ENCODE assay signal across 23 cellular contexts in the genomic region with DNA sequence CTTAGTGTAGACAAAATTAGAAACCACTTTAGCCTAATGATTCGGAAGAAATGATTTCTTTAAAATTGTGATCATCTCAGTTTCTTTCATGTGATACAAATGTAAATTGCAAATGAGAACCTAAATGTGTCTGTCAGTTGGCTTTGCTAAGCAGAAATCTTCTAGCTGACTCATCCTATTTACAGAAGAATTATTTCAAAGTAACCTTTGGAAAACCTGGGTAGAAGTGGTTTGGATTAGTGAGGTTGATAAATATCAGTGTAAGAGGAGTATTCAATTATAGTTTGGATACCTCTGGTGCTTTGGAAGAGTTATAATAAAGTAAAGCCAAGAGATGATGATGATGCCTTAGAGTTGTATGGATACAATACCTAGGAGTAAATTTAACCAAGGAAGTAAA.
"Had no signal": no experiment of that assay in that cellular context is flagged by ENCODE, and none has a peak within 500 bp of the region (broad histone marks: within the 10 kb centered on the region; RNA-seq: fewer than 3 reads in every experiment).

No MANE protein-coding gene starts in this region.

- ATAC-seq: activated CD8-positive, alpha-beta memory T cell treated with anti-CD3 and anti-CD28 coated beads, Interleukin-2, amount 10 ng/mL, durations not matched to agents 7 days and 5 days; activated CD8-positive, alpha-beta T cell treated with anti-CD3 and anti-CD28 coated beads, Interleukin-2, amount 10 ng/mL, durations not matched to agents 7 days and 5 days; activated naive CD8-positive, alpha-beta T cell treated with anti-CD3 and anti-CD28 coated beads, Interleukin-2, amount 50 U/mL, for 24 hours; body of pancreas; gastrocnemius medialis; stimulated activated naive CD8-positive, alpha-beta T cell treated with anti-CD3 and anti-CD28 coated beads, Interleukin-15, Interleukin-2, amounts not matched to agents 100 U/mL and 50 U/mL, for 24 hours; WTC11 had no signal

- H3K4me1 ChIP-seq: body of pancreas, gastrocnemius medialis, right lobe of liver had no signal

- H3K27me3 ChIP-seq: body of pancreas, cardiac muscle cell, dorsolateral prefrontal cortex, gastrocnemius medialis, neutrophil, right lobe of liver had no signal

- H3K4me3 ChIP-seq: body of pancreas, cardiac muscle cell, coronary artery, dorsolateral prefrontal cortex, gastrocnemius medialis, right lobe of liver, thoracic aorta had no signal

- DNase-seq: activated CD8-positive, alpha-beta memory T cell treated with anti-CD3 and anti-CD28 coated beads, Interleukin-2, amount 10 ng/mL, durations not matched to agents 7 days and 5 days; activated CD8-positive, alpha-beta T cell treated with anti-CD3 and anti-CD28 coated beads, Interleukin-2, amount 10 ng/mL, durations not matched to agents 7 days and 5 days; activated naive CD8-positive, alpha-beta T cell treated with anti-CD3 and anti-CD28 coated beads, Interleukin-2, amount 50 U/mL, for 24 hours; activated T-cell treated with anti-CD3 and anti-CD28 coated beads, Interleukin-2, amount 50 U/mL, for 48 hours; body of pancreas; cerebellar nuclear complex; dorsolateral prefrontal cortex; effector memory CD4-positive, alpha-beta T cell; erythroblast; gastrocnemius medialis; glutamatergic neuron; naive B cell; nephron progenitor cell; right lobe of liver; stimulated activated CD4-positive, alpha-beta T cell treated with anti-CD3 and anti-CD28 coated beads, Interleukin-2, amount 100 ng/mL, for 48 hours; stimulated activated naive CD8-positive, alpha-beta T cell treated with anti-CD3 and anti-CD28 coated beads, Interleukin-15, Interleukin-2, amounts not matched to agents 100 U/mL and 50 U/mL, for 24 hours; T-helper 2 cell; trophoblast cell had no signal

- H3K9me3 ChIP-seq: body of pancreas, gastrocnemius medialis, neutrophil, right lobe of liver, thoracic aorta had no signal

- H3K36me3 ChIP-seq: cardiac muscle cell, neutrophil, right lobe of liver, thoracic aorta had no signal
